8 cellular contexts compared by ENCODE assay signal in the genomic region with DNA sequence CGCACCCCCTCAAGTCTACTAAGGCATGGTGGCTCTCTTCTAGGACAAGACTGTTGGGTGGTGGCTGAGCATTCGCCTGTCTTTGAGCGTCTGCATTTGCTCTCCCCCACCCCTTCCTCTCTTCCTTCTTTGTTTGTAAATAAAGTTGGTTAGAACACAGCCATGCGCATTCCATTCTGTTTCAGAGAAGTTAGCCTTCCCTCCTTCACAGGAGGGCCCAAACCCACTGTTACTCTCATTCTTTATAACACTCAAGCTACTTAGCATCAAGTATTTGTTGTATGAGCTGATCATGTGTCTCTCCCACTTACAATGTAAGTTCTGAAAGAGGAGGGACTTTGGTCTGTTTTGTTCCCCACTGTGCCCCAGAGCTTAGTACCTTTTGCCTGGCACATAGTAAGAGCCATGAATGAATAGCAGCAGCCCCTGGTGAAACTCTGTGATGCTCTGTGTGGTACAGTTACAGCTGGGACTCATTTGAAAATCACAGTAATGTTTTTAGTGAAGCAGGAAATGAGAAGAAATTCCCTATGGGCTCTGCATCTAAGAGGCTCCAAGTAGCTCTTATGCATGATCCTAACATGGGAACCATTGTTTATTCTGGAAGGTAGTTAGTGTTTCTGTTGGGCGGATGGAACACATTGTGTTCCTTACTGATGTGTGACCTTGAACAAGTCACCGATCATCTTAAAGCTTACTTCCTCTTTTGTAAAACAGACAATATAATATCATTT. TPM values are rescaled to one million over a fixed set of nuclear protein-coding genes. Genes with fewer than 3 reads are reported as not detected.
DNase-seq lines count a peak whose midpoint lies in the region; ATAC-seq and TF ChIP-seq lines count a peak whose summit lies in the region.

No MANE protein-coding gene starts in this region.

- no peak for TF ChIP-seq EP300 in ovary (IDR thresholded peaks at IDR 0.05)

- H3K4me2 ChIP-seq in neural progenitor cell: no peak overlapping the region

- H3K9me3 ChIP-seq in neural progenitor cell (ENCODE audit: low read depth) (no peaks in the 10 kb centered on the region), ovary (no peaks in the 10 kb centered on the region)

- peak overlapping the region; percentile 53 for H3K4me3 Mint-ChIP-seq in activated naive CD8-positive, alpha-beta T cell
- H3K4me3 Mint-ChIP-seq in neural progenitor cell: no peak overlapping the region

- H2AFZ ChIP-seq in neural progenitor cell (replicated peaks): no peak overlapping the region

- no peak for TF ChIP-seq CTCF in neural progenitor cell (IDR thresholded peaks at IDR 0.05)
- no peak for TF ChIP-seq CTCF in ovary (IDR thresholded peaks at IDR 0.05)

- H3K36me3 ChIP-seq in neural progenitor cell (no peaks in the 10 kb centered on the region), ovary (no peaks in the 10 kb centered on the region)

- TF ChIP-seq POLR2A in ovary (IDR thresholded peaks at IDR 0.05): no peak

- no peaks in the 10 kb centered on the region for H3F3A ChIP-seq in neural progenitor cell (ENCODE audit: low read depth)

- DNase-seq in DMS79 treated with DMSO at 0.1 percent for 48 hours (lab: John Stamatoyannopoulos, UW) (peak; percentile 8), DMS79 (lab: John Stamatoyannopoulos, UW) (no peak), neural progenitor cell (ENCODE audit: low spot score) (peak; percentile 25), ovary (no peak), T-helper 1 cell (no peak)
- no peak for DNase-seq in activated CD8-positive, alpha-beta memory T cell treated with anti-CD3 and anti-CD28 coated beads, Interleukin-2, amount 50 U/mL, for 48 hours

- H3K36me3 Mint-ChIP-seq in activated naive CD8-positive, alpha-beta T cell: peaks cover 17% of the 10 kb centered on the region
- H3K36me3 Mint-ChIP-seq in neural progenitor cell: no peaks in the 10 kb centered on the region

- H3K4me1 Mint-ChIP-seq in activated naive CD8-positive, alpha-beta T cell (ENCODE audit: low read depth): peaks cover 76% of the 10 kb centered on the region
- peaks cover 8% of the 10 kb centered on the region for H3K4me1 Mint-ChIP-seq in neural progenitor cell

- no peaks in the 10 kb centered on the region for H3K9me3 Mint-ChIP-seq in activated naive CD8-positive, alpha-beta T cell (ENCODE audit: low read depth)
- H3K9me3 Mint-ChIP-seq in neural progenitor cell: no peaks in the 10 kb centered on the region

- no peaks in the 10 kb centered on the region for H3K27me3 ChIP-seq in neural progenitor cell
- no peaks in the 10 kb centered on the region for H3K27me3 ChIP-seq in ovary

- H3K27ac Mint-ChIP-seq in activated naive CD8-positive, alpha-beta T cell: peak overlapping the region; percentile 73
- no peak overlapping the region for H3K27ac Mint-ChIP-seq in neural progenitor cell

- peaks cover 23% of the 10 kb centered on the region for H4K20me1 ChIP-seq in neural progenitor cell (ENCODE audit: low read depth)

- 42 to 50% (median 43%) methylated on average over 6 of the region's 6 CpGs for WGBS in ovary, 3 donors

- no peak overlapping the region for H3K9ac ChIP-seq in neural progenitor cell

- no peaks in the 10 kb centered on the region for H3K79me2 ChIP-seq in neural progenitor cell (ENCODE audit: low read depth)

- no peaks in the 10 kb centered on the region for H3K27me3 Mint-ChIP-seq in activated naive CD8-positive, alpha-beta T cell
- H3K27me3 Mint-ChIP-seq in neural progenitor cell (ENCODE audit: insufficient read depth, low read depth): peaks cover 3% of the 10 kb centered on the region

- peaks cover 4% of the 10 kb centered on the region for H3K4me1 ChIP-seq in neural progenitor cell
- peaks cover 24% of the 10 kb centered on the region for H3K4me1 ChIP-seq in ovary (ENCODE audit: insufficient read depth)

- intact Hi-C loops in ovary (cut with DNase I): no loop called here

- H3K27ac ChIP-seq in neural progenitor cell (no peak overlapping the region), ovary (no peak overlapping the region)

- H3K4me3 ChIP-seq in neural progenitor cell (no peak overlapping the region), ovary (no peak overlapping the region)

- peak; percentile 58 for ATAC-seq in HG03064 (IDR thresholded peaks at IDR 0.05; ENCODE audit: low read depth, unreplicated experiment)

RNA-seq across cellular contexts. Expression of gene MGAT5, which starts 7.7 kb away (rescaled TPM):
- 21.2 and 28.8 TPM in 2 replicates for total RNA-seq in neural progenitor cell (ENCODE audit: low replicate concordance)
- total RNA-seq in ovary: 10 to 100 TPM; 23.5 to 47.6 (median 32.4) TPM
- 10 to 100 TPM; 11.3 to 61.2 TPM for polyA plus RNA-seq in ovary

Comparison
In these comparisons a context has a peak if more than half of its experiments do, and no peak if none do; other contexts are left out.
1. DNase-seq: peak in DMS79 treated with DMSO at 0.1 percent for 48 hours (single experiment) and neural progenitor cell (single experiment); none in DMS79 (single experiment), activated CD8-positive, alpha-beta memory T cell treated with anti-CD3 and anti-CD28 coated beads, Interleukin-2, amount 50 U/mL, for 48 hours (single experiment), ovary (0 of 5) and T-helper 1 cell (0 of 5).